30 cellular contexts compared by ENCODE assay signal in the genomic region with DNA sequence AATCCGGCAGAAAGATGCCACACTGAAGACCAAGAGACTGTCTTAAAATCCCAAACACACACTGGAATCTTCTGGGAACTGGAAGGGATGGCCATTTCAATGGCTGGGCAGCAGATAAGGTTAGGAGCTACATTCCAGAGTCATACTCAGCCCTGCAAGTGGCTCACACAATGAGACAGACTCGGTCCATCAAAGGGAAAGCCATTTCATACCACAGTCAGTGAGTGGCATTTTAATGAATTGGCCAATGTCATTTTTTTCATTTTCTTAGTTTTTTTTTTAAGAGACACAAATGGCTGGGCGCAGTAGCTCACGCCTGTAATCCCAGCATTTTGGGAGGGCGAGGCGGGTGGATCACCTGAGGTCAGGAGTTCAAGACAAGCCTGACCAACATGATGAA.
"Had no signal": no experiment of that assay in that cellular context is flagged by ENCODE, and none has a peak within 500 bp of the region (broad histone marks: within the 10 kb centered on the region; RNA-seq: fewer than 3 reads in every experiment).

No MANE protein-coding gene starts in this region.

- H3K4me3 Mint-ChIP-seq: naive thymus-derived CD4-positive, alpha-beta T cell; natural killer cell; nephron; neural crest cell; stimulated activated effector memory CD8-positive, alpha-beta T cell treated with anti-CD3 and anti-CD28 coated beads, Interleukin-12 subunit alpha, Interleukin-12 subunit beta, amount 100 ng/mL, for 72 hours; stimulated activated naive B cell treated with anti-CD40 and anti-IgM and Interleukin-4, amounts not matched to agents 10 μg/mL and 1 μg/mL and 100 μg/mL, for 72 hours; stimulated activated naive CD8-positive, alpha-beta T cell treated with anti-CD3 and anti-CD28 coated beads, Interleukin-15, Interleukin-2, amounts not matched to agents 100 ng/mL and 50 ng/mL, for 24 hours; type B pancreatic cell had no signal

- DNase-seq: naive thymus-derived CD4-positive, alpha-beta T cell; natural killer cell; nucleus accumbens; ovary; posterior cingulate gyrus; psoas muscle; right cardiac atrium; right lobe of liver; sigmoid colon; small intestine; stimulated activated CD4-positive, alpha-beta T cell treated with anti-CD3 and anti-CD28 coated beads, Interleukin-15, amount 100 ng/mL, for 24 hours; stimulated activated CD4-positive, alpha-beta T cell treated with anti-CD3 and anti-CD28 coated beads, Interleukin-2, amount 100 ng/mL, for 24 hours; stimulated activated CD4-positive, alpha-beta T cell treated with anti-CD3 and anti-CD28 coated beads, Interleukin-2, amount 100 ng/mL, for 48 hours; stimulated activated CD4-positive, alpha-beta T cell treated with anti-CD3 and anti-CD28 coated beads, Interleukin-4, amount 100 ng/mL, for 24 hours; stimulated activated naive B cell treated with anti-CD40 and anti-IgM and Interleukin-4, amounts not matched to agents 10 μg/mL and 1 μg/mL and 100 μg/mL, for 72 hours; stimulated activated naive CD4-positive, alpha-beta T cell treated with Interleukin-2 at 50 U/mL for 16 hours; stomach; thyroid gland; upper lobe of right lung; uterus had no signal

- H3K9ac ChIP-seq: parathyroid adenoma had no signal

- H3K79me2 ChIP-seq: parathyroid adenoma had no signal

- ATAC-seq: naive thymus-derived CD4-positive, alpha-beta T cell; natural killer cell; psoas muscle; right cardiac atrium; right lobe of liver; stimulated activated effector memory CD8-positive, alpha-beta T cell treated with anti-CD3 and anti-CD28 coated beads, Interleukin-12 subunit alpha, Interleukin-12 subunit beta, amount 100 ng/mL, for 72 hours; stimulated activated naive B cell treated with anti-CD40 and anti-IgM and Interleukin-4, amounts not matched to agents 10 μg/mL and 1 μg/mL and 100 μg/mL, for 72 hours; upper lobe of right lung had no signal

- H3K27me3 ChIP-seq: neutrophil, ovary, right lobe of liver, sigmoid colon, stomach, thyroid gland, tibial nerve, upper lobe of right lung, uterus had no signal

- H3K4me1 ChIP-seq: parathyroid adenoma, psoas muscle, right lobe of liver, sigmoid colon, stomach, thyroid gland, tibial nerve, upper lobe of right lung, uterus had no signal

- H3K36me3 ChIP-seq: ovary, right lobe of liver, sigmoid colon, thoracic aorta, thyroid gland, tibial nerve, upper lobe of right lung, uterus had no signal

- H3K4me3 ChIP-seq: ovary, psoas muscle, right lobe of liver, sigmoid colon, stomach, thoracic aorta, thyroid gland, tibial nerve, upper lobe of right lung, uterus had no signal

- H3K4me1 Mint-ChIP-seq: stimulated activated effector memory CD8-positive, alpha-beta T cell treated with anti-CD3 and anti-CD28 coated beads, Interleukin-12 subunit alpha, Interleukin-12 subunit beta, amount 100 ng/mL, for 72 hours; stimulated activated naive B cell treated with anti-CD40 and anti-IgM and Interleukin-4, amounts not matched to agents 10 μg/mL and 1 μg/mL and 100 μg/mL, for 72 hours had no signal

- H3K9me3 ChIP-seq: neutrophil, ovary, psoas muscle, right lobe of liver, sigmoid colon, stomach, thoracic aorta, thyroid gland, tibial nerve, upper lobe of right lung, uterus had no signal

- H3K27ac Mint-ChIP-seq: naive thymus-derived CD4-positive, alpha-beta T cell; natural killer cell; nephron; progenitor cell of endocrine pancreas; stimulated activated effector memory CD8-positive, alpha-beta T cell treated with anti-CD3 and anti-CD28 coated beads, Interleukin-12 subunit alpha, Interleukin-12 subunit beta, amount 100 ng/mL, for 72 hours; stimulated activated naive B cell treated with anti-CD40 and anti-IgM and Interleukin-4, amounts not matched to agents 10 μg/mL and 1 μg/mL and 100 μg/mL, for 72 hours; stimulated activated naive CD8-positive, alpha-beta T cell treated with anti-CD3 and anti-CD28 coated beads, Interleukin-15, Interleukin-2, amounts not matched to agents 100 ng/mL and 50 ng/mL, for 24 hours; type B pancreatic cell had no signal

- H3K9me3 Mint-ChIP-seq: naive thymus-derived CD4-positive, alpha-beta T cell; natural killer cell; nephron; neural crest cell; stimulated activated effector memory CD8-positive, alpha-beta T cell treated with anti-CD3 and anti-CD28 coated beads, Interleukin-12 subunit alpha, Interleukin-12 subunit beta, amount 100 ng/mL, for 72 hours; stimulated activated naive B cell treated with anti-CD40 and anti-IgM and Interleukin-4, amounts not matched to agents 10 μg/mL and 1 μg/mL and 100 μg/mL, for 72 hours; stimulated activated naive CD8-positive, alpha-beta T cell treated with anti-CD3 and anti-CD28 coated beads, Interleukin-15, Interleukin-2, amounts not matched to agents 100 ng/mL and 50 ng/mL, for 24 hours; type B pancreatic cell had no signal

- H2AFZ ChIP-seq: parathyroid adenoma had no signal

- H3K36me3 Mint-ChIP-seq: natural killer cell had no signal

- H3K27me3 Mint-ChIP-seq: naive thymus-derived CD4-positive, alpha-beta T cell; progenitor cell of endocrine pancreas; stimulated activated naive B cell treated with anti-CD40 and anti-IgM and Interleukin-4, amounts not matched to agents 10 μg/mL and 1 μg/mL and 100 μg/mL, for 72 hours; stimulated activated naive CD8-positive, alpha-beta T cell treated with anti-CD3 and anti-CD28 coated beads, Interleukin-15, Interleukin-2, amounts not matched to agents 100 ng/mL and 50 ng/mL, for 24 hours; type B pancreatic cell had no signal

- H3K27ac ChIP-seq: neutrophil, ovary, parathyroid adenoma, psoas muscle, right lobe of liver, sigmoid colon, stomach, thoracic aorta, thyroid gland, tibial nerve, upper lobe of right lung, uterus had no signal
